ENCODE assay signal across 8 cellular contexts in genomic region chr1:45499415-45499769, GRCh38. TPM values are rescaled to one million over a fixed set of nuclear protein-coding genes. Genes with fewer than 3 reads are reported as not detected.
DNase-seq lines count a peak whose midpoint lies in the region; TF ChIP-seq lines count a peak whose summit lies in the region.

No MANE protein-coding gene starts in this region.

- TF ChIP-seq CTCF in fibroblast of the aortic adventitia (IDR thresholded peaks at IDR 0.05; ENCODE audit: insufficient read depth, low read length), result no peak
- no peak for TF ChIP-seq CTCF in retinal pigment epithelial cell (conservative IDR thresholded peaks at IDR 0.05; ENCODE audit: low read depth, low read length)

- peak; percentile 26 for DNase-seq in stimulated activated CD4-positive, alpha-beta T cell treated with anti-CD3 and anti-CD28 coated beads, Interleukin-15, amount 100 ng/mL, for 24 hours
- DNase-seq in stimulated activated CD4-positive, alpha-beta T cell treated with anti-CD3 and anti-CD28 coated beads, Interleukin-12 subunit alpha, Interleukin-12 subunit beta, amount 100 ng/mL, for 4 hours, result no peak
- DNase-seq in SK-N-DZ (ENCODE audit: low spot score) (peak; percentile 37), fibroblast of the aortic adventitia (ENCODE audit: low read depth) (no peak), retinal pigment epithelial cell (ENCODE audit: low read depth) (no peak), cerebellar nuclear complex (lab: John Stamatoyannopoulos, UW) (no peak), ureter (ENCODE audit: low spot score) (no peak), amniotic stem cell (lab: John Stamatoyannopoulos, UW) (no peak)

- peak overlapping the region; percentile 95 for H3K4me3 ChIP-seq in fibroblast of the aortic adventitia (ENCODE audit: low read depth, low read length)
- peak overlapping the region; percentile 86 for H3K4me3 ChIP-seq in retinal pigment epithelial cell (ENCODE audit: low read length)

RNA-seq across cellular contexts. Expression of gene CCDC163, which starts 0.5 kb away (rescaled TPM):
- polyA plus RNA-seq in SK-N-DZ (2014; cell fraction: cytosol; rRNA removed), result 6.4 and 6.7 TPM in 2 replicates
- polyA plus RNA-seq in SK-N-DZ (2014; cell fraction: nucleus; rRNA removed), result 1.8 and 2.9 TPM in 2 replicates
- total RNA-seq in fibroblast of the aortic adventitia (ENCODE audit: low replicate concordance) (0.57 and 1.5 TPM in 2 replicates), ureter (3.2 TPM)

RNA-seq across cellular contexts. Expression of gene MMACHC, which starts 0.7 kb away (rescaled TPM):
- 5.1 and 5.7 TPM in 2 replicates for polyA plus RNA-seq in SK-N-DZ (2014; cell fraction: cytosol; rRNA removed)
- 1.6 and 4.8 TPM in 2 replicates for polyA plus RNA-seq in SK-N-DZ (2014; cell fraction: nucleus; rRNA removed)
- 2.2 and 5.2 TPM in 2 replicates for total RNA-seq in fibroblast of the aortic adventitia (ENCODE audit: low replicate concordance)
- 9.7 TPM for total RNA-seq in ureter

RNA-seq across cellular contexts. Expression of gene TESK2, which starts 8.4 kb away (rescaled TPM):
- 2.3 and 3.3 TPM in 2 replicates for polyA plus RNA-seq in SK-N-DZ (2014; cell fraction: cytosol; rRNA removed)
- polyA plus RNA-seq in SK-N-DZ (2014; cell fraction: nucleus; rRNA removed), result 1.7 and 2.1 TPM in 2 replicates
- total RNA-seq in fibroblast of the aortic adventitia (ENCODE audit: low replicate concordance) (2.0 and 5.7 TPM in 2 replicates), ureter (12.3 TPM)

RNA-seq across cellular contexts. Expression of gene PRDX1, which starts 22.3 kb away (rescaled TPM):
- polyA plus RNA-seq in SK-N-DZ (2014; cell fraction: cytosol; rRNA removed), result 932 and 979 TPM in 2 replicates
- 322 and 425 TPM in 2 replicates for polyA plus RNA-seq in SK-N-DZ (2014; cell fraction: nucleus; rRNA removed)
- 272 and 467 TPM in 2 replicates for total RNA-seq in fibroblast of the aortic adventitia (ENCODE audit: low replicate concordance)
- 351 TPM for total RNA-seq in ureter

RNA-seq across cellular contexts. Expression of gene AKR1A1, which starts 51.2 kb away (rescaled TPM):
- 157 and 160 TPM in 2 replicates for polyA plus RNA-seq in SK-N-DZ (2014; cell fraction: cytosol; rRNA removed)
- 148 and 192 TPM in 2 replicates for polyA plus RNA-seq in SK-N-DZ (2014; cell fraction: nucleus; rRNA removed)
- total RNA-seq in fibroblast of the aortic adventitia (ENCODE audit: low replicate concordance) (128 and 174 TPM in 2 replicates), ureter (120 TPM)

Comparison
In these comparisons a context has a peak if more than half of its experiments do, and no peak if none do; other contexts are left out.
1. DNase-seq: peak in stimulated activated CD4-positive, alpha-beta T cell treated with anti-CD3 and anti-CD28 coated beads, Interleukin-15, amount 100 ng/mL, for 24 hours (single experiment) and SK-N-DZ (single experiment); none in stimulated activated CD4-positive, alpha-beta T cell treated with anti-CD3 and anti-CD28 coated beads, Interleukin-12 subunit alpha, Interleukin-12 subunit beta, amount 100 ng/mL, for 4 hours (single experiment), fibroblast of the aortic adventitia (single experiment), retinal pigment epithelial cell (single experiment), cerebellar nuclear complex (0 of 2), ureter (single experiment) and amniotic stem cell (single experiment).